Comparison of ENCODE assay signal across 12 cellular contexts in the genomic region with DNA sequence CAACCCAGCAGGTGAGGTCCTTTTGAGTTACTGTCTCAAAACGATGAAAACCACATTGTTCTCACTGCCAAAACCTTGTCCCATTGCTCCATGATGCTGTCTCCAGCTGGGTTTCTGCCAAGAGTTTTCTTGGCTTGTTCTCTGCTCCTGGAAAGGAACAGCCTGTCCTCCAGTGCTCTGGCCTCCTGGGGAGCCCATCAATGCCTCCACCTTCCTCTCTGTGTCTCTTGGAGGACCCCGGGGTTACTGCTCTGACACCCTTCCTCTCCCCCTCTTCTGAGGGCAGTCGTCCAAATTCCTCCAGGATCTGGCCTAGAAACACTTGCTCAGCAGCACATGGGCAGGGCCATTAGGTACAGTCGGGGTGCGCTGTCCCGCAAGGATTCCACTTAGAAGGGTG.
DNase-seq lines count a peak whose midpoint lies in the region; ATAC-seq and TF ChIP-seq lines count a peak whose summit lies in the region.
"Had no signal": no experiment of that assay in that cellular context is flagged by ENCODE, and none has a peak within 500 bp of the region (broad histone marks: within the 10 kb centered on the region; RNA-seq: fewer than 3 reads in every experiment).

No MANE protein-coding gene starts in this region.

- no peaks in the 10 kb centered on the region for H3K9me3 Mint-ChIP-seq in activated T-helper 1 cell treated with anti-CD3 and anti-CD28 coated beads, Interleukin-12 subunit alpha, Interleukin-12 subunit beta, Interleukin-2, Interleukin-4 antibody, amounts not matched to agents 30 ng/mL and 10 ng/mL and 1 ng/mL, durations not matched to agents 14 hours and 24 hours and 36 hours
- no peaks in the 10 kb centered on the region for H3K9me3 Mint-ChIP-seq in effector memory CD8-positive, alpha-beta T cell
- peaks cover 4% of the 10 kb centered on the region for H3K9me3 Mint-ChIP-seq in mesothelial cell of epicardium

- TF ChIP-seq CTCF in mesothelial cell of epicardium (IDR thresholded peaks at IDR 0.05; ENCODE audit: unreplicated experiment) (no peak), testis (IDR thresholded peaks at IDR 0.05) (no peak)

- no peak for ATAC-seq in effector memory CD8-positive, alpha-beta T cell (replicated peaks)
- no peak for ATAC-seq in HG03520 (IDR thresholded peaks at IDR 0.05; ENCODE audit: unreplicated experiment)

- no peak for DNase-seq in activated T-helper 1 cell treated with anti-CD3 and anti-CD28 coated beads, Interleukin-12 subunit alpha, Interleukin-12 subunit beta, Interleukin-2, Interleukin-4 antibody, amounts not matched to agents 30 ng/mL and 10 ng/mL and 1 ng/mL, durations not matched to agents 14 hours and 24 hours and 36 hours (ENCODE audit: low spot score)
- no peak for DNase-seq in effector memory CD8-positive, alpha-beta T cell
- DNase-seq in mesothelial cell of epicardium (ENCODE audit: low spot score in 2 of 2, unreplicated experiment in 2 of 2): no peak
- peak; percentile 87 for DNase-seq in testis
- no peak for DNase-seq in SW 1271 (lab: John Stamatoyannopoulos, UW)
- DNase-seq in NOMO-1 (lab: John Stamatoyannopoulos, UW; ENCODE audit: unreplicated experiment in 2 of 2): no peak
- DNase-seq: Calu3, NCI-H2081 treated with DMSO at 0.1 percent for 48 hours had no signal

- H3K36me3 ChIP-seq in testis (ENCODE audit: low read depth, missing control alignments): no peaks in the 10 kb centered on the region
- H3K36me3 ChIP-seq: Peyer's patch had no signal

- no peak overlapping the region for H3K27ac ChIP-seq in testis
- H3K27ac ChIP-seq: coronary artery, Peyer's patch had no signal

- no peaks in the 10 kb centered on the region for H3K36me3 Mint-ChIP-seq in activated T-helper 1 cell treated with anti-CD3 and anti-CD28 coated beads, Interleukin-12 subunit alpha, Interleukin-12 subunit beta, Interleukin-2, Interleukin-4 antibody, amounts not matched to agents 30 ng/mL and 10 ng/mL and 1 ng/mL, durations not matched to agents 14 hours and 24 hours and 36 hours (ENCODE audit: low read depth)
- peaks cover 3% of the 10 kb centered on the region for H3K36me3 Mint-ChIP-seq in effector memory CD8-positive, alpha-beta T cell (ENCODE audit: insufficient read depth)
- peaks cover 1% of the 10 kb centered on the region for H3K36me3 Mint-ChIP-seq in mesothelial cell of epicardium

- WGBS in testis, 2 donors: 28 to 38% methylated on average over 6 of the region's 6 CpGs

- no peak overlapping the region for H3K4me3 ChIP-seq in testis
- H3K4me3 ChIP-seq: coronary artery, Peyer's patch, smooth muscle cell had no signal

- peaks cover 15% of the 10 kb centered on the region for H3K4me1 Mint-ChIP-seq in activated T-helper 1 cell treated with anti-CD3 and anti-CD28 coated beads, Interleukin-12 subunit alpha, Interleukin-12 subunit beta, Interleukin-2, Interleukin-4 antibody, amounts not matched to agents 30 ng/mL and 10 ng/mL and 1 ng/mL, durations not matched to agents 14 hours and 24 hours and 36 hours (ENCODE audit: low read depth)
- peaks cover 24 to 32% of the 10 kb centered on the region in 2 donors for H3K4me1 Mint-ChIP-seq in effector memory CD8-positive, alpha-beta T cell (ENCODE audit: low read depth in 2 of 2)
- no peaks in the 10 kb centered on the region for H3K4me1 Mint-ChIP-seq in mesothelial cell of epicardium

- H3K4me1 ChIP-seq in testis: peaks cover 42% of the 10 kb centered on the region

- TF ChIP-seq POLR2A in testis (IDR thresholded peaks at IDR 0.05): no peak

- H3K9me3 ChIP-seq in testis: no peaks in the 10 kb centered on the region
- H3K9me3 ChIP-seq: Peyer's patch had no signal

- peaks cover 17% of the 10 kb centered on the region for H3K27me3 Mint-ChIP-seq in activated T-helper 1 cell treated with anti-CD3 and anti-CD28 coated beads, Interleukin-12 subunit alpha, Interleukin-12 subunit beta, Interleukin-2, Interleukin-4 antibody, amounts not matched to agents 30 ng/mL and 10 ng/mL and 1 ng/mL, durations not matched to agents 14 hours and 24 hours and 36 hours (ENCODE audit: insufficient read depth)
- peaks cover 0 to 9% of the 10 kb centered on the region in 2 donors for H3K27me3 Mint-ChIP-seq in effector memory CD8-positive, alpha-beta T cell
- peaks cover 3% of the 10 kb centered on the region for H3K27me3 Mint-ChIP-seq in mesothelial cell of epicardium (ENCODE audit: low read depth)

- peak overlapping the region; percentile 48 for H3K4me3 Mint-ChIP-seq in activated T-helper 1 cell treated with anti-CD3 and anti-CD28 coated beads, Interleukin-12 subunit alpha, Interleukin-12 subunit beta, Interleukin-2, Interleukin-4 antibody, amounts not matched to agents 30 ng/mL and 10 ng/mL and 1 ng/mL, durations not matched to agents 14 hours and 24 hours and 36 hours
- H3K4me3 Mint-ChIP-seq in effector memory CD8-positive, alpha-beta T cell: peak overlapping the region; percentile 62 to 72
- no peak overlapping the region for H3K4me3 Mint-ChIP-seq in mesothelial cell of epicardium

- H3K27ac Mint-ChIP-seq in activated T-helper 1 cell treated with anti-CD3 and anti-CD28 coated beads, Interleukin-12 subunit alpha, Interleukin-12 subunit beta, Interleukin-2, Interleukin-4 antibody, amounts not matched to agents 30 ng/mL and 10 ng/mL and 1 ng/mL, durations not matched to agents 14 hours and 24 hours and 36 hours: no peak overlapping the region
- H3K27ac Mint-ChIP-seq in effector memory CD8-positive, alpha-beta T cell: peak overlapping the region in 1 of 2 donors; percentile 85
- H3K27ac Mint-ChIP-seq in mesothelial cell of epicardium: peak overlapping the region; percentile 3

- intact Hi-C loops in activated T-helper 1 cell treated with anti-CD3 and anti-CD28 coated beads, Interleukin-12 subunit alpha, Interleukin-12 subunit beta, Interleukin-2, Interleukin-4 antibody, amounts not matched to agents 30 ng/mL and 10 ng/mL and 1 ng/mL, durations not matched to agents 14 hours and 24 hours and 36 hours (cut with micrococcal nuclease): no loop called here
- intact Hi-C loops in testis (cut with DNase I; ENCODE audit: low total_unique reads): no loop called here

- no peaks in the 10 kb centered on the region for H3K27me3 ChIP-seq in testis
- H3K27me3 ChIP-seq: Peyer's patch had no signal
